ENCODE assay signal across 23 cellular contexts in the genomic region with DNA sequence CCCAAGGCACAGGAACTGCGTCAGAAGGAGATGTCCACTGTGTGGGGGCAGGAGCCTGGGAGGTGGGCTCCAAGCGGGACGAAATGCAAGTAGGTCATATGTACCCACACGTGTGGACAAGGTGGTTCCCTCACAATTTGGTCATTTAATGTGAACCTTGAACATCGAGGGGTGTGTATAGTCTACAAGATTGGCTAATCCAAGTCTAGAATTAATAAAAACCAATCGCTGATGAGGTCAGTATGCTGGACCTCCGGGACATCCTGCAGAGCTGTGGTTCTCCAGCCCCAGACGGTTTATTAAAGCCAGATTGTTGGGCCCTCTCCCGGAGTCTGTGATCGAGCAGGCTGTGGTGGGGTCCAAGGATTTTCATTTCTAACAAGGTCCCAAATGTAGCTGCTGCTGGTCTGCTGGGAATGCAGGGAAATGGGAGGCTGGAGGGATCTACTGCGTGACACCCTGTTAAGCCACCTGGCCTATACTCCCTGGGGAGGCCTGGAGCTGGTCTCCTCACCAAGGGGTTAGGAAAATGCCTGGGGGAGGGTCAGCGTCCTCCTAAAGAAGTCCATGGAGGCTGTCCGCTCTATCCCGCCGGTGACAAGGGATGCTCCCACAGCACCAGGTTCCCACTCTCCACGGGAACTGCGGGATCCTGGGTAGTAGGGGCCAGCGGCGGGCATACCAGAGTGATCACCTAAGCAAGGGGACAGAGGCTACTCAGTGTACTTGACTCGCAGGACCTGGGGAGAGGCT.
"Had no signal": no experiment of that assay in that cellular context is flagged by ENCODE, and none has a peak within 500 bp of the region (broad histone marks: within the 10 kb centered on the region; RNA-seq: fewer than 3 reads in every experiment).

No MANE protein-coding gene starts in this region.

- H3K9me3 Mint-ChIP-seq: activated naive CD4-positive, alpha-beta T cell treated with anti-CD3 and anti-CD28 coated beads for 36 hours had no signal

- H3K9ac ChIP-seq: parathyroid adenoma had no signal

- H3K36me3 Mint-ChIP-seq: type B pancreatic cell had no signal

- ATAC-seq: activated T-cell treated with anti-CD3 and anti-CD28 coated beads, Interleukin-2, amount 50 U/mL, for 72 hours; lower lobe of right lung; T-helper 17 cell had no signal

- H3K9me3 ChIP-seq: lower lobe of right lung, thoracic aorta had no signal

- H3K27ac ChIP-seq: epithelial cell of prostate, lower lobe of right lung, parathyroid adenoma, thoracic aorta had no signal

- H3K36me3 ChIP-seq: lower lobe of right lung, thoracic aorta had no signal

- H3K4me1 Mint-ChIP-seq: nephron progenitor cell had no signal

- H3K4me3 ChIP-seq: lower lobe of right lung, mucosa of descending colon, thoracic aorta had no signal

- H3K4me3 Mint-ChIP-seq: activated CD4-positive, alpha-beta memory T cell treated with anti-CD3 and anti-CD28 coated beads, Interleukin-2, amount 10 ng/mL, durations not matched to agents 7 days and 5 days; activated CD4-positive, alpha-beta T cell treated with anti-CD3 and anti-CD28 coated beads, Interleukin-2, amount 10 ng/mL, durations not matched to agents 24 days and 14 days; activated naive CD4-positive, alpha-beta T cell treated with anti-CD3 and anti-CD28 coated beads for 36 hours; activated naive CD8-positive, alpha-beta T cell treated with anti-CD3 and anti-CD28 coated beads, Interleukin-2, amount 10 ng/mL, durations not matched to agents 7 days and 5 days; activated T-cell treated with anti-CD3 and anti-CD28 coated beads, Interleukin-2, amount 50 U/mL, for 72 hours; nephron progenitor cell; T-helper 17 cell; type B pancreatic cell had no signal

- H3K27ac Mint-ChIP-seq: activated CD4-positive, alpha-beta memory T cell treated with anti-CD3 and anti-CD28 coated beads, Interleukin-2, amount 10 ng/mL, durations not matched to agents 7 days and 5 days; activated CD4-positive, alpha-beta T cell treated with anti-CD3 and anti-CD28 coated beads, Interleukin-2, amount 10 ng/mL, durations not matched to agents 24 days and 14 days; activated naive CD4-positive, alpha-beta T cell treated with anti-CD3 and anti-CD28 coated beads for 36 hours; activated naive CD8-positive, alpha-beta T cell treated with anti-CD3 and anti-CD28 coated beads, Interleukin-2, amount 10 ng/mL, durations not matched to agents 7 days and 5 days; activated T-cell treated with anti-CD3 and anti-CD28 coated beads, Interleukin-2, amount 50 U/mL, for 72 hours; nephron progenitor cell; T-helper 17 cell had no signal

- DNase-seq: activated CD4-positive, alpha-beta memory T cell treated with anti-CD3 and anti-CD28 coated beads, Interleukin-2, amount 10 ng/mL, durations not matched to agents 7 days and 5 days; activated CD4-positive, alpha-beta T cell treated with anti-CD3 and anti-CD28 coated beads, Interleukin-2, amount 10 ng/mL, durations not matched to agents 24 days and 14 days; activated effector memory CD4-positive, alpha-beta T cell treated with Interleukin-2 at 50 U/mL for 16 hours; activated naive CD4-positive, alpha-beta T cell treated with anti-CD3 and anti-CD28 coated beads for 36 hours; activated naive CD8-positive, alpha-beta T cell treated with anti-CD3 and anti-CD28 coated beads, Interleukin-2, amount 10 ng/mL, durations not matched to agents 7 days and 5 days; activated T-cell treated with anti-CD3 and anti-CD28 coated beads, Interleukin-2, amount 50 U/mL, for 72 hours; amniotic stem cell; cerebellar nuclear complex; cortex of kidney; foreskin fibroblast; lower lobe of right lung; mesendoderm; mucosa of descending colon; nephron progenitor cell; nucleus accumbens; stimulated activated CD4-positive, alpha-beta T cell treated with anti-CD3 and anti-CD28 coated beads, Interleukin-4, amount 100 ng/mL, for 1 hour; stimulated activated naive CD4-positive, alpha-beta T cell; SW 1271; T-helper 17 cell had no signal

- H3K4me1 ChIP-seq: lower lobe of right lung, parathyroid adenoma had no signal
